In the genomic region with DNA sequence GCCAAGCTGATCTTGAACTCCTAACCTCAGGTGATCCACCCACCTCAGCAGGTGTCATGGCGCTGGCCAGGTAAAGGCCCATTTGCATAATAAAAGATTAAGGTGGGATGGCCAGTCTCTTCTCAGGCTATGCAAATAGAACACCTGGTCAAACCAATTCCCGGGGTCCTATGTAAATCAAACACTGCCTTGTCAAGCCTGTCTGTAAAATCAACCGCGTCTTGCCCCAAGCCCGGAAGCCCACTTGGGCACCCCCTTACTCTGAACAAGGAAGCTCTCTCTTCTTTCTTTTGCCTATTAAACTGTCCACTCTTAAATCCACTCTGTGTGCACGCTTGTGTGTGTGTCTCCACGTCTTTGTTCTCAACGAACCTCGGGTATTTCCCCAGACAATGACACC, we compare ENCODE assay signal across 1 cellular context.
TF ChIP-seq lines count a peak whose summit lies in the region.

No MANE protein-coding gene starts in this region.

TF ChIP-seq in K562, 482 proteins besides CTCF, POLR2A, EP300 and RAD21 (continued from another document):
- TF ChIP-seq DMBX1 (CRISPR knock-in tag; IDR thresholded peaks at IDR 0.05; ENCODE audit: borderline replicate concordance) (no peak), SRSF7 (optimal IDR thresholded peaks at IDR 0.05; ENCODE audit: low read depth, low read length) (no peak), TRIM28 (IDR thresholded peaks at IDR 0.05) (no peak), MTA2 (IDR thresholded peaks at IDR 0.05; ENCODE audit: low read depth) (no peak), ZNF408 (CRISPR knock-in tag; IDR thresholded peaks at IDR 0.05; ENCODE audit: low read depth) (no peak), ZKSCAN8 (CRISPR knock-in tag; IDR thresholded peaks at IDR 0.05) (no peak), CBX1 (IDR thresholded peaks at IDR 0.05; ENCODE audit: low read depth) (no peak), ZNF253 (CRISPR knock-in tag; conservative IDR thresholded peaks at IDR 0.05) (no peak), PHTF2 (CRISPR knock-in tag; IDR thresholded peaks at IDR 0.05) (no peak), SMAD2 (IDR thresholded peaks at IDR 0.05; ENCODE audit: low read depth, low read length) (no peak), PHF20 (IDR thresholded peaks at IDR 0.05; ENCODE audit: partially characterized antibody) (no peak), PHB (CRISPR knock-in tag; IDR thresholded peaks at IDR 0.05) (no peak), ESRRB (CRISPR knock-in tag; IDR thresholded peaks at IDR 0.05; ENCODE audit: borderline replicate concordance) (no peak)
- TF ChIP-seq, protein P1, sequence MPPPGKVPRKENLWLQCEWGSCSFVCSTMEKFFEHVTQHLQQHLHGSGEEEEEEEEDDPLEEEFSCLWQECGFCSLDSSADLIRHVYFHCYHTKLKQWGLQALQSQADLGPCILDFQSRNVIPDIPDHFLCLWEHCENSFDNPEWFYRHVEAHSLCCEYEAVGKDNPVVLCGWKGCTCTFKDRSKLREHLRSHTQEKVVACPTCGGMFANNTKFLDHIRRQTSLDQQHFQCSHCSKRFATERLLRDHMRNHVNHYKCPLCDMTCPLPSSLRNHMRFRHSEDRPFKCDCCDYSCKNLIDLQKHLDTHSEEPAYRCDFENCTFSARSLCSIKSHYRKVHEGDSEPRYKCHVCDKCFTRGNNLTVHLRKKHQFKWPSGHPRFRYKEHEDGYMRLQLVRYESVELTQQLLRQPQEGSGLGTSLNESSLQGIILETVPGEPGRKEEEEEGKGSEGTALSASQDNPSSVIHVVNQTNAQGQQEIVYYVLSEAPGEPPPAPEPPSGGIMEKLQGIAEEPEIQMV (tag; conservative IDR thresholded peaks at IDR 0.05; ENCODE audit: low read depth): no peak
- TF ChIP-seq, protein P2, sequence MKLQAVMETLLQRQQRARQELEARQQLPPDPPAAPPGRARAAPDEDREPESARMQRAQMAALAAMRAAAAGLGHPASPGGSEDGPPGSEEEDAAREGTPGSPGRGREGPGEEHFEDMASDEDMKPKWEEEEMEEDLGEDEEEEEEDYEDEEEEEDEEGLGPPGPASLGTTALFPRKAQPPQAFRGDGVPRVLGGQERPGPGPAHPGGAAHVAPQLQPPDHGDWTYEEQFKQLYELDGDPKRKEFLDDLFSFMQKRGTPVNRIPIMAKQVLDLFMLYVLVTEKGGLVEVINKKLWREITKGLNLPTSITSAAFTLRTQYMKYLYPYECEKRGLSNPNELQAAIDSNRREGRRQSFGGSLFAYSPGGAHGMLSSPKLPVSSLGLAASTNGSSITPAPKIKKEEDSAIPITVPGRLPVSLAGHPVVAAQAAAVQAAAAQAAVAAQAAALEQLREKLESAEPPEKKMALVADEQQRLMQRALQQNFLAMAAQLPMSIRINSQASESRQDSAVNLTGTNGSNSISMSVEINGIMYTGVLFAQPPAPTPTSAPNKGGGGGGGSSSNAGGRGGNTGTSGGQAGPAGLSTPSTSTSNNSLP (IDR thresholded peaks at IDR 0.05; ENCODE audit: borderline replicate concordance, low read depth, low read length): no peak
- TF ChIP-seq, protein P3, sequence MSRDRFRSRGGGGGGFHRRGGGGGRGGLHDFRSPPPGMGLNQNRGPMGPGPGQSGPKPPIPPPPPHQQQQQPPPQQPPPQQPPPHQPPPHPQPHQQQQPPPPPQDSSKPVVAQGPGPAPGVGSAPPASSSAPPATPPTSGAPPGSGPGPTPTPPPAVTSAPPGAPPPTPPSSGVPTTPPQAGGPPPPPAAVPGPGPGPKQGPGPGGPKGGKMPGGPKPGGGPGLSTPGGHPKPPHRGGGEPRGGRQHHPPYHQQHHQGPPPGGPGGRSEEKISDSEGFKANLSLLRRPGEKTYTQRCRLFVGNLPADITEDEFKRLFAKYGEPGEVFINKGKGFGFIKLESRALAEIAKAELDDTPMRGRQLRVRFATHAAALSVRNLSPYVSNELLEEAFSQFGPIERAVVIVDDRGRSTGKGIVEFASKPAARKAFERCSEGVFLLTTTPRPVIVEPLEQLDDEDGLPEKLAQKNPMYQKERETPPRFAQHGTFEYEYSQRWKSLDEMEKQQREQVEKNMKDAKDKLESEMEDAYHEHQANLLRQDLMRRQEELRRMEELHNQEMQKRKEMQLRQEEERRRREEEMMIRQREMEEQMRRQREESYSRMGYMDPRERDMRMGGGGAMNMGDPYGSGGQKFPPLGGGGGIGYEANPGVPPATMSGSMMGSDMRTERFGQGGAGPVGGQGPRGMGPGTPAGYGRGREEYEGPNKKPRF (IDR thresholded peaks at IDR 0.05; ENCODE audit: low read depth, low read length): no peak
